ENCODE assay signal across 17 cellular contexts in the genomic region with DNA sequence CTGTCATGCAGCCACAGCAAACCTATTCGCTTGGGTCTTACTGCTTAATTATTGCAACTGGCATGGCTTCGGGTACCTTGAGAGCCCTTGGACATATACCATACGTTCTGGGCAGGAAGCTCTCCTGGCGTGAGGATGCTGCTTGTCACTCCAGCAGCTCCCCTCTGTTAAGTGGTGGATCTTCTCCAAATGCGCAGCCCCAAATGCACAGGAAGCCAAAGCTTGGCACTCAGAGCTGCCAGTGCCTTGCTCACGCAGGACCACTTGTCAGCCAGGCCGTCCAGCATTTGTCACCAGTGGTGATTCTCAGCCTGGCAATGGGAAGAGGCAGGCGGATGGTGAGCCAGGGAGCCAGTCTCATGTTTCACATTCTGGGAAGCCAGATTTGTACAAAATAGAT.
DNase-seq lines count a peak whose midpoint lies in the region; ATAC-seq and TF ChIP-seq lines count a peak whose summit lies in the region.
"Had no signal": no experiment of that assay in that cellular context is flagged by ENCODE, and none has a peak within 500 bp of the region (broad histone marks: within the 10 kb centered on the region; RNA-seq: fewer than 3 reads in every experiment).

No MANE protein-coding gene starts in this region.

- no peak overlapping the region for H3K14ac ChIP-seq in trophoblast cell (ENCODE audit: low read length)

- H3K9me3 Mint-ChIP-seq in activated CD4-positive, alpha-beta T cell treated with anti-CD3 and anti-CD28 coated beads, Interleukin-2, amount 10 ng/mL, durations not matched to agents 24 days and 14 days = peaks cover 6% of the 10 kb centered on the region
- H3K9me3 Mint-ChIP-seq in CD8-positive, alpha-beta memory T cell = peaks cover 0 to 8% (median 3%) of the 10 kb centered on the region in 5 donors
- H3K9me3 Mint-ChIP-seq in activated naive CD8-positive, alpha-beta T cell treated with anti-CD3 and anti-CD28 coated beads, Interleukin-2, amount 50 U/mL, for 24 hours = peaks cover 7% of the 10 kb centered on the region

- H3K36me3 Mint-ChIP-seq in activated CD4-positive, alpha-beta T cell treated with anti-CD3 and anti-CD28 coated beads, Interleukin-2, amount 10 ng/mL, durations not matched to agents 24 days and 14 days (ENCODE audit: low read depth) = peaks cover 5% of the 10 kb centered on the region
- peaks cover 2 to 15% (median 6%) of the 10 kb centered on the region in 3 donors for H3K36me3 Mint-ChIP-seq in CD8-positive, alpha-beta memory T cell
- peaks cover 4% of the 10 kb centered on the region for H3K36me3 Mint-ChIP-seq in activated naive CD8-positive, alpha-beta T cell treated with anti-CD3 and anti-CD28 coated beads, Interleukin-2, amount 50 U/mL, for 24 hours (ENCODE audit: low read depth)
- H3K36me3 Mint-ChIP-seq: CD14-positive monocyte had no signal

- H2AK5ac ChIP-seq in trophoblast cell (ENCODE audit: low read length) = peak overlapping the region; percentile 11

- peaks cover 5% of the 10 kb centered on the region for H3K9me3 ChIP-seq in CD8-positive, alpha-beta memory T cell (ENCODE audit: low read length)
- no peaks in the 10 kb centered on the region for H3K9me3 ChIP-seq in trophoblast cell (ENCODE audit: insufficient read depth, low read depth, low read length)
- H3K9me3 ChIP-seq in WERI-Rb-1 (ENCODE audit: severe bottlenecking) = no peaks in the 10 kb centered on the region
- H3K9me3 ChIP-seq: esophagus squamous epithelium had no signal

- H2BK120ac ChIP-seq in trophoblast cell (ENCODE audit: insufficient read depth, low read length, poor library complexity) = no peak overlapping the region

- no peak overlapping the region for H4K12ac ChIP-seq in trophoblast cell (ENCODE audit: low read depth, low read length)

- no peak for DNase-seq in activated CD4-positive, alpha-beta T cell treated with anti-CD3 and anti-CD28 coated beads, Interleukin-2, amount 10 ng/mL, durations not matched to agents 24 days and 14 days
- DNase-seq in activated CD4-positive, alpha-beta T cell treated with anti-CD3 and anti-CD28 coated beads, Interleukin-2, amount 50 U/mL, for 4 hours = no peak
- DNase-seq in CD8-positive, alpha-beta memory T cell = no peak
- no peak for DNase-seq in activated naive CD8-positive, alpha-beta T cell treated with anti-CD3 and anti-CD28 coated beads, Interleukin-2, amount 50 U/mL, for 24 hours
- no peak for DNase-seq in trophoblast cell
- no peak for DNase-seq in mesenteric fat pad (ENCODE audit: low spot score)
- no peak for DNase-seq in NCI-H524 treated with DMSO at 0.1 percent for 48 hours (lab: John Stamatoyannopoulos, UW)
- DNase-seq in WERI-Rb-1 = no peak
- DNase-seq: activated B cell treated with CpG ODN at 0.5 μM for 24 hours, DMS79 treated with DMSO at 0.1 percent for 48 hours, esophagus squamous epithelium, KBM-7, MV-4-11, NCI-H2029 treated with DMSO at 0.1 percent for 48 hours, NCI-H510A, SHP77 treated with DMSO at 0.1 percent for 48 hours had no signal

- H3K4me1 ChIP-seq in CD8-positive, alpha-beta memory T cell (ENCODE audit: insufficient read depth, low read length) = peaks cover 80% of the 10 kb centered on the region
- H3K4me1 ChIP-seq in trophoblast cell (ENCODE audit: control insufficient read depth in 1 of 2, insufficient read depth in 2 of 2, low read length in 2 of 2) = peaks cover 4 to 6% of the 10 kb centered on the region in 2 experiments

- no peak overlapping the region for H3K4me2 ChIP-seq in trophoblast cell (ENCODE audit: low read length)

- H3K79me2 ChIP-seq in trophoblast cell (ENCODE audit: control insufficient read depth, insufficient read depth, low read length, poor library complexity) = no peaks in the 10 kb centered on the region

- H4K91ac ChIP-seq in trophoblast cell (ENCODE audit: low read depth, low read length) = no peak overlapping the region

- peak overlapping the region; percentile 28 for H2BK12ac ChIP-seq in trophoblast cell (ENCODE audit: low read length)

- H3K4me1 Mint-ChIP-seq in activated CD4-positive, alpha-beta T cell treated with anti-CD3 and anti-CD28 coated beads, Interleukin-2, amount 10 ng/mL, durations not matched to agents 24 days and 14 days = peaks cover 80% of the 10 kb centered on the region
- peaks cover 88 to 99% (median 97%) of the 10 kb centered on the region in 3 donors for H3K4me1 Mint-ChIP-seq in CD8-positive, alpha-beta memory T cell
- peaks cover 76% of the 10 kb centered on the region for H3K4me1 Mint-ChIP-seq in activated naive CD8-positive, alpha-beta T cell treated with anti-CD3 and anti-CD28 coated beads, Interleukin-2, amount 50 U/mL, for 24 hours
- H3K4me1 Mint-ChIP-seq: CD14-positive monocyte had no signal

- CTCF ChIA-PET in CD8-positive, alpha-beta memory T cell (lab: Charles Lee) = interaction anchor here (0.8 to 14.7 kb wide), 4 partner anchors 10 to 226 kb away, joined by 4 to 276 read pairs (median 51); no protein-coding TSS in a partner anchor

- no peak overlapping the region for H3K9ac ChIP-seq in trophoblast cell (ENCODE audit: low read length)

- no peak for ATAC-seq in activated naive CD8-positive, alpha-beta T cell treated with anti-CD3 and anti-CD28 coated beads, Interleukin-2, amount 50 U/mL, for 24 hours

- H3K4me3 Mint-ChIP-seq in activated CD4-positive, alpha-beta T cell treated with anti-CD3 and anti-CD28 coated beads, Interleukin-2, amount 10 ng/mL, durations not matched to agents 24 days and 14 days = peak overlapping the region; percentile 64
- H3K4me3 Mint-ChIP-seq in CD8-positive, alpha-beta memory T cell = peak overlapping the region in 6 of 7 donors; percentile 56 to 77 (median 76)
- no peak overlapping the region for H3K4me3 Mint-ChIP-seq in activated naive CD8-positive, alpha-beta T cell treated with anti-CD3 and anti-CD28 coated beads, Interleukin-2, amount 50 U/mL, for 24 hours
- H3K4me3 Mint-ChIP-seq: activated B cell treated with CpG ODN at 0.5 μM for 24 hours, CD14-positive monocyte had no signal

- no peak overlapping the region for H3K4ac ChIP-seq in trophoblast cell (ENCODE audit: low read depth, low read length)

- H3K36me3 ChIP-seq in CD8-positive, alpha-beta memory T cell (ENCODE audit: insufficient read depth, low read length) = no peaks in the 10 kb centered on the region
- H3K36me3 ChIP-seq in trophoblast cell (ENCODE audit: control insufficient read depth in 1 of 2, insufficient read depth in 2 of 2, low read length in 2 of 2) (no peaks in the 10 kb centered on the region), WERI-Rb-1 (no peaks in the 10 kb centered on the region)
- H3K36me3 ChIP-seq: esophagus squamous epithelium had no signal

- peak overlapping the region; percentile 60 for H3K27ac ChIP-seq in CD8-positive, alpha-beta memory T cell (ENCODE audit: low read depth, low read length)
- H3K27ac ChIP-seq in trophoblast cell (ENCODE audit: low read depth, low read length) (no peak overlapping the region), WERI-Rb-1 (no peak overlapping the region)

- no peaks in the 10 kb centered on the region for H3K27me3 Mint-ChIP-seq in activated CD4-positive, alpha-beta T cell treated with anti-CD3 and anti-CD28 coated beads, Interleukin-2, amount 10 ng/mL, durations not matched to agents 24 days and 14 days
- H3K27me3 Mint-ChIP-seq in CD8-positive, alpha-beta memory T cell = peaks cover 0 to 2% of the 10 kb centered on the region in 2 donors
- no peaks in the 10 kb centered on the region for H3K27me3 Mint-ChIP-seq in activated naive CD8-positive, alpha-beta T cell treated with anti-CD3 and anti-CD28 coated beads, Interleukin-2, amount 50 U/mL, for 24 hours
- H3K27me3 Mint-ChIP-seq: activated B cell treated with CpG ODN at 0.5 μM for 24 hours had no signal

- H3K4me3 ChIP-seq in CD8-positive, alpha-beta memory T cell (ENCODE audit: low read length) = peak overlapping the region; percentile 8
- H3K4me3 ChIP-seq in trophoblast cell (ENCODE audit: low read depth, low read length) (no peak overlapping the region), WERI-Rb-1 (ENCODE audit: low read depth, low read length) (no peak overlapping the region)
- H3K4me3 ChIP-seq: esophagus squamous epithelium had no signal

- peaks cover 10% of the 10 kb centered on the region for H3K79me1 ChIP-seq in trophoblast cell (ENCODE audit: low read length)

- no peak for TF ChIP-seq CTCF in WERI-Rb-1 (IDR thresholded peaks at IDR 0.05; ENCODE audit: low read depth, low read length)

- H3K18ac ChIP-seq in trophoblast cell (ENCODE audit: low read length) = peak overlapping the region; percentile 15

- no CpG with 5 or more reads among the region's 8 CpGs for WGBS in trophoblast cell (ENCODE audit: extremely low coverage, insufficient coverage, insufficient read length)

- intact Hi-C loops in activated CD4-positive, alpha-beta T cell treated with anti-CD3 and anti-CD28 coated beads, Interleukin-2, amount 10 ng/mL, durations not matched to agents 24 days and 14 days (cut with micrococcal nuclease) = loop anchor here (5.0 to 10.0 kb wide), 3 partner anchors 106 to 899 kb away; a partner anchor contains a TSS

- H3K27me3 ChIP-seq in CD8-positive, alpha-beta memory T cell (ENCODE audit: insufficient read depth, low read length, poor library complexity, severe bottlenecking) = no peaks in the 10 kb centered on the region
- H3K27me3 ChIP-seq in trophoblast cell (ENCODE audit: insufficient read depth, low read length) = no peaks in the 10 kb centered on the region
- H3K27me3 ChIP-seq in WERI-Rb-1 (ENCODE audit: insufficient read depth, low read depth, severe bottlenecking) = no peaks in the 10 kb centered on the region
- H3K27me3 ChIP-seq: esophagus squamous epithelium had no signal

- H2BK5ac ChIP-seq in trophoblast cell (ENCODE audit: low read depth, low read length, poor library complexity) = no peak overlapping the region

- no peak overlapping the region for H2AFZ ChIP-seq in trophoblast cell (ENCODE audit: insufficient read depth, low read length, poor library complexity)

- H4K8ac ChIP-seq in trophoblast cell (ENCODE audit: low read depth, low read length) = no peak overlapping the region

- POLR2A ChIA-PET in CD8-positive, alpha-beta memory T cell (lab: Charles Lee) = interaction anchor here (1.2 to 3.0 kb wide), 2 partner anchors 8 to 468 kb away, joined by 5 to 23 read pairs; a partner anchor contains a TSS

- peak overlapping the region; percentile 87 for H3K27ac Mint-ChIP-seq in activated CD4-positive, alpha-beta T cell treated with anti-CD3 and anti-CD28 coated beads, Interleukin-2, amount 10 ng/mL, durations not matched to agents 24 days and 14 days
- peak overlapping the region; percentile 93 to 100 (median 97) for H3K27ac Mint-ChIP-seq in CD8-positive, alpha-beta memory T cell
- peak overlapping the region; percentile 53 for H3K27ac Mint-ChIP-seq in activated naive CD8-positive, alpha-beta T cell treated with anti-CD3 and anti-CD28 coated beads, Interleukin-2, amount 50 U/mL, for 24 hours

- no peak overlapping the region for H3K23ac ChIP-seq in trophoblast cell (ENCODE audit: low read length)
